Comparison of ENCODE assay signal across 9 cellular contexts in genomic region chr12:89949457-89950195, GRCh38.
DNase-seq lines count a peak whose midpoint lies in the region; ATAC-seq and TF ChIP-seq lines count a peak whose summit lies in the region.
"Had no signal": no experiment of that assay in that cellular context is flagged by ENCODE, and none has a peak within 500 bp of the region (broad histone marks: within the 10 kb centered on the region; RNA-seq: fewer than 3 reads in every experiment).

No MANE protein-coding gene starts in this region.

- peak overlapping the region; percentile 49 for H3K27ac Mint-ChIP-seq in activated T-cell treated with anti-CD3 and anti-CD28 coated beads, Interleukin-2, amount 50 U/mL, for 72 hours
- H3K27ac Mint-ChIP-seq: dendritic cell treated with granulocyte-macrophage colony-stimulating factor and Interleukin-4, amounts not matched to agents 40 ng/mL and 50 ng/mL, for 4 days had no signal

- no peaks in the 10 kb centered on the region for H3K36me3 Mint-ChIP-seq in activated T-cell treated with anti-CD3 and anti-CD28 coated beads, Interleukin-2, amount 50 U/mL, for 72 hours (ENCODE audit: insufficient read depth in 2 of 2)

- H3K9me3 ChIP-seq in heart right ventricle: no peaks in the 10 kb centered on the region

- H3K9me3 Mint-ChIP-seq in activated T-cell treated with anti-CD3 and anti-CD28 coated beads, Interleukin-2, amount 50 U/mL, for 72 hours: no peaks in the 10 kb centered on the region
- H3K9me3 Mint-ChIP-seq: dendritic cell treated with granulocyte-macrophage colony-stimulating factor and Interleukin-4, amounts not matched to agents 40 ng/mL and 50 ng/mL, for 4 days had no signal

- no peaks in the 10 kb centered on the region for H3K27me3 ChIP-seq in heart right ventricle

- peaks cover 42% of the 10 kb centered on the region for H3K4me1 Mint-ChIP-seq in activated T-cell treated with anti-CD3 and anti-CD28 coated beads, Interleukin-2, amount 50 U/mL, for 72 hours (ENCODE audit: low read depth)

- peak overlapping the region; percentile 48 to 56 for H3K4me3 Mint-ChIP-seq in activated T-cell treated with anti-CD3 and anti-CD28 coated beads, Interleukin-2, amount 50 U/mL, for 72 hours
- H3K4me3 Mint-ChIP-seq: dendritic cell treated with granulocyte-macrophage colony-stimulating factor and Interleukin-4, amounts not matched to agents 40 ng/mL and 50 ng/mL, for 4 days had no signal

- H3K36me3 ChIP-seq in heart right ventricle: no peaks in the 10 kb centered on the region

- DNase-seq in M059J (ENCODE audit: low read depth) (peak; percentile 97), heart right ventricle (peak in 1 of 2 donors; percentile 66), NCI-H1694 treated with DMSO at 0.1 percent for 48 hours (lab: John Stamatoyannopoulos, UW) (no peak), NCI-H526 (lab: John Stamatoyannopoulos, UW) (no peak)
- peak; percentile 53 to 54 for DNase-seq in activated T-cell treated with anti-CD3 and anti-CD28 coated beads, Interleukin-2, amount 50 U/mL, for 72 hours
- DNase-seq in stimulated activated CD8-positive, alpha-beta memory T cell treated with anti-CD3 and anti-CD28 coated beads, Interleukin-4, amount 100 ng/mL, for 4 hours (ENCODE audit: low read depth in 2 of 2, low spot score in 1 of 2): peak; percentile 5 to 15

- H3K4me3 ChIP-seq in heart right ventricle: no peak overlapping the region

- H3K4me1 ChIP-seq in heart right ventricle: peaks cover 5 to 40% (median 14%) of the 10 kb centered on the region in 9 donors

- no peaks in the 10 kb centered on the region for H3K27me3 Mint-ChIP-seq in activated T-cell treated with anti-CD3 and anti-CD28 coated beads, Interleukin-2, amount 50 U/mL, for 72 hours (ENCODE audit: low read depth)
- H3K27me3 Mint-ChIP-seq: dendritic cell treated with granulocyte-macrophage colony-stimulating factor and Interleukin-4, amounts not matched to agents 40 ng/mL and 50 ng/mL, for 4 days had no signal

- WGBS in heart right ventricle, 2 donors: 57 to 61% methylated on average over 4 of the region's 4 CpGs

- peak overlapping the region in 5 of 10 donors; percentile 4 to 70 (median 19) for H3K27ac ChIP-seq in heart right ventricle

- intact Hi-C loops in heart right ventricle (cut with DNase I): no loop called here

- TF ChIP-seq CTCF in heart right ventricle (IDR thresholded peaks at IDR 0.05): peak in 5 of 9 donors; percentile 14 to 52 (median 20)

- ATAC-seq in GM18499 (IDR thresholded peaks at IDR 0.05; ENCODE audit: insufficient read depth, unreplicated experiment) (peak; percentile 95), GM21825 (IDR thresholded peaks at IDR 0.05; ENCODE audit: unreplicated experiment) (peak; percentile 93), heart right ventricle (peak; percentile 47 to 92 (median 85))
- peak; percentile 78 to 86 for ATAC-seq in activated T-cell treated with anti-CD3 and anti-CD28 coated beads, Interleukin-2, amount 50 U/mL, for 72 hours (replicated peaks in 1 of 2)

Comparison
In these comparisons a context has a peak if more than half of its experiments do, and no peak if none do; other contexts are left out.
1. DNase-seq: peak in M059J (single experiment), activated T-cell treated with anti-CD3 and anti-CD28 coated beads, Interleukin-2, amount 50 U/mL, for 72 hours (2 of 2) and stimulated activated CD8-positive, alpha-beta memory T cell treated with anti-CD3 and anti-CD28 coated beads, Interleukin-4, amount 100 ng/mL, for 4 hours (2 of 2); none in NCI-H1694 treated with DMSO at 0.1 percent for 48 hours (single experiment) and NCI-H526 (0 of 2).
2. Peak in every context shown above with its lines, with median percentiles within 50 percentile points of each other: ATAC-seq.